In the genomic region with DNA sequence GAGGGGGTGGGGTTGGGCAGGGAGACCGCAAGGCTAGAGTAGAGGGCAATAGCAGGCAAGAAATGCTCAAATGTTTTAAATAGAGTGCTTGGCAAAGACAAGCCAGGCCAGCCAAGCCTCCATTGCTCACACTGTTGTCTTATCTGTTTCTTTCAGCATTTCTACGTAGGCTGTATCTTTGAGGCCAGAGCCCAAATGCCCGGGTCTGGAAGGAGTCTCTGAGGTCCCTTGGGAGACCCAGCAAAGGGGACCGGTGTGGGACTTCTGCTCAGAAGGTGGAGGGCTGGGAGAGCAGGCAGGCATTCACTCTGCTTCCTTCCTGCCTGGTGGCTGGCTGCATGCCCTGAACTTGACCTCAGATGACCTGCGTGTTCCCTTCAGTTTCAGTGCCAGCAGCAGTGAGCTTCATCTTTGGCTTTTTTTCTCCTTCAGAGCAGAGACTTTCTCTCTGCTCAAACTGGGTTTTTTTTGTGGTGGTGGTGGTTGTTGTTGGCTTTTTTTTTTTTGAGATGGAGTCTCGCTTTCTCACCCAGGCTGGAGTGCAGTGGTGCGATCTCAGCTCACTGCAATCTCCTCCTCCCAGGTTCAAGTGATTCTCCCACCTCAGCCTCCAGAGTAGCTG, we compare ENCODE assay signal across 9 cellular contexts. TPM values are rescaled to one million over a fixed set of nuclear protein-coding genes. Genes with fewer than 3 reads are reported as not detected.
DNase-seq lines count a peak whose midpoint lies in the region; ATAC-seq and TF ChIP-seq lines count a peak whose summit lies in the region.
"Had no signal": no experiment of that assay in that cellular context is flagged by ENCODE, and none has a peak within 500 bp of the region (broad histone marks: within the 10 kb centered on the region; RNA-seq: fewer than 3 reads in every experiment).

No MANE protein-coding gene starts in this region.

- H3K27me3 ChIP-seq in GM23338 (ENCODE audit: insufficient read depth): no peaks in the 10 kb centered on the region
- H3K27me3 ChIP-seq in MG63: no peaks in the 10 kb centered on the region
- H3K27me3 ChIP-seq in heart left ventricle: no peaks in the 10 kb centered on the region

- H3K27me3 Mint-ChIP-seq in GM23338 (ENCODE audit: insufficient read depth, low read depth, poor library complexity): peaks cover 9% of the 10 kb centered on the region
- no peaks in the 10 kb centered on the region for H3K27me3 Mint-ChIP-seq in activated CD4-positive, alpha-beta memory T cell treated with anti-CD3 and anti-CD28 coated beads for 36 hours
- H3K27me3 Mint-ChIP-seq in stimulated activated naive CD8-positive, alpha-beta T cell treated with anti-CD3 and anti-CD28 coated beads, Interleukin-15, amount 100 ng/mL, for 72 hours: no peaks in the 10 kb centered on the region

- H3K36me3 ChIP-seq in GM23338 (ENCODE audit: insufficient read depth) (no peaks in the 10 kb centered on the region), MG63 (no peaks in the 10 kb centered on the region), heart left ventricle (no peaks in the 10 kb centered on the region)

- H3F3A ChIP-seq in GM23338 (replicated peaks; ENCODE audit: low read depth): no peaks in the 10 kb centered on the region

- POLR2A ChIA-PET in activated CD4-positive, alpha-beta memory T cell treated with anti-CD3 and anti-CD28 coated beads for 36 hours (lab: Charles Lee): interaction anchor here (1.5 to 2.7 kb wide), 2 partner anchors 9 to 15 kb away, joined by 7 to 11 read pairs; a partner anchor contains a TSS

- H3K4me1 Mint-ChIP-seq in GM23338: peaks cover 23% of the 10 kb centered on the region
- peaks cover 34% of the 10 kb centered on the region for H3K4me1 Mint-ChIP-seq in activated CD4-positive, alpha-beta memory T cell treated with anti-CD3 and anti-CD28 coated beads for 36 hours (ENCODE audit: low read depth)
- peaks cover 70% of the 10 kb centered on the region for H3K4me1 Mint-ChIP-seq in stimulated activated naive CD8-positive, alpha-beta T cell treated with anti-CD3 and anti-CD28 coated beads, Interleukin-15, amount 100 ng/mL, for 72 hours

- H3K4me1 ChIP-seq in GM23338 (ENCODE audit: insufficient read depth): no peaks in the 10 kb centered on the region
- peaks cover 0 to 60% (median 18%) of the 10 kb centered on the region in 12 donors for H3K4me1 ChIP-seq in heart left ventricle

- H3K9me3 ChIP-seq in MG63 (no peaks in the 10 kb centered on the region), heart left ventricle (no peaks in the 10 kb centered on the region)

- H3K4me3 ChIP-seq in GM23338 (no peak overlapping the region), MG63 (no peak overlapping the region), heart left ventricle (peak overlapping the region in 5 of 12 donors; percentile 4 to 21 (median 11))

- TF ChIP-seq POLR2A in heart left ventricle (IDR thresholded peaks at IDR 0.05): no peak

- H3K27ac ChIP-seq in GM23338 (ENCODE audit: low read depth) (no peak overlapping the region), heart left ventricle (peak overlapping the region in 10 of 12 donors; percentile 12 to 76 (median 56))
- H3K27ac ChIP-seq: 22Rv1 had no signal

- CTCF ChIA-PET in activated CD4-positive, alpha-beta memory T cell treated with anti-CD3 and anti-CD28 coated beads for 36 hours (lab: Charles Lee): interaction anchor here (0.6 to 1.8 kb wide), 4 partner anchors 8 to 143 kb away, joined by 3 to 5 read pairs (median 3); no protein-coding TSS in a partner anchor

- intact Hi-C loops in activated CD4-positive, alpha-beta memory T cell treated with anti-CD3 and anti-CD28 coated beads for 36 hours (cut with micrococcal nuclease): loop anchor here (1.0 kb wide), 2 partner anchors 8 to 16 kb away; no protein-coding TSS in a partner anchor
- intact Hi-C loops in heart left ventricle (cut with DNase I): no loop called here

- peak; percentile 17 for DNase-seq in DMS53 (lab: John Stamatoyannopoulos, UW)
- no peak for DNase-seq in DMS53 treated with DMSO at 0.1 percent for 48 hours (lab: John Stamatoyannopoulos, UW; ENCODE audit: unreplicated experiment)
- peak; percentile 45 for DNase-seq in GM23338 (ENCODE audit: low spot score)
- DNase-seq in MG63: peak; percentile 56
- DNase-seq in activated CD4-positive, alpha-beta memory T cell treated with anti-CD3 and anti-CD28 coated beads for 36 hours: peak; percentile 75
- peak; percentile 81 to 85 (median 82) for DNase-seq in heart left ventricle
- peak; percentile 49 to 69 for DNase-seq in stimulated activated naive CD8-positive, alpha-beta T cell treated with anti-CD3 and anti-CD28 coated beads, Interleukin-15, amount 100 ng/mL, for 72 hours
- DNase-seq in DMS114 treated with DMSO at 0.1 percent for 48 hours (lab: John Stamatoyannopoulos, UW; ENCODE audit: unreplicated experiment): no peak

- ATAC-seq in GM23338 (peak; percentile 81), heart left ventricle (peak; percentile 80 to 92 (median 90))
- peak; percentile 91 for ATAC-seq in stimulated activated naive CD8-positive, alpha-beta T cell treated with anti-CD3 and anti-CD28 coated beads, Interleukin-15, amount 100 ng/mL, for 72 hours

- H3K36me3 Mint-ChIP-seq in GM23338 (ENCODE audit: low read depth): no peaks in the 10 kb centered on the region
- H3K36me3 Mint-ChIP-seq in activated CD4-positive, alpha-beta memory T cell treated with anti-CD3 and anti-CD28 coated beads for 36 hours: no peaks in the 10 kb centered on the region

- H3K79me2 ChIP-seq in GM23338 (replicated peaks; ENCODE audit: insufficient read depth): no peaks in the 10 kb centered on the region

- H3K27ac Mint-ChIP-seq in GM23338: no peak overlapping the region
- peak overlapping the region; percentile 80 for H3K27ac Mint-ChIP-seq in activated CD4-positive, alpha-beta memory T cell treated with anti-CD3 and anti-CD28 coated beads for 36 hours
- H3K27ac Mint-ChIP-seq in stimulated activated naive CD8-positive, alpha-beta T cell treated with anti-CD3 and anti-CD28 coated beads, Interleukin-15, amount 100 ng/mL, for 72 hours: peak overlapping the region; percentile 92 to 95

- H4K20me1 ChIP-seq in GM23338 (replicated peaks; ENCODE audit: insufficient read depth): no peaks in the 10 kb centered on the region

- H3K9me2 ChIP-seq in GM23338 (ENCODE audit: insufficient read depth): no peaks in the 10 kb centered on the region

- H3K4me2 ChIP-seq in GM23338: no peak overlapping the region

- no peak overlapping the region for H3K4me3 Mint-ChIP-seq in GM23338
- H3K4me3 Mint-ChIP-seq in activated CD4-positive, alpha-beta memory T cell treated with anti-CD3 and anti-CD28 coated beads for 36 hours: peak overlapping the region; percentile 46
- peak overlapping the region; percentile 77 to 81 for H3K4me3 Mint-ChIP-seq in stimulated activated naive CD8-positive, alpha-beta T cell treated with anti-CD3 and anti-CD28 coated beads, Interleukin-15, amount 100 ng/mL, for 72 hours

- 13 to 15% (median 14%) methylated on average over 7 of the region's 7 CpGs for WGBS in heart left ventricle, 4 donors

- TF ChIP-seq CTCF in GM23338 (conservative IDR thresholded peaks at IDR 0.05; ENCODE audit: low read depth in 2 of 2) (no peak), heart left ventricle (IDR thresholded peaks at IDR 0.05) (no peak)

- H2AFZ ChIP-seq in GM23338: no peak overlapping the region

- H3K9me3 Mint-ChIP-seq in GM23338: no peaks in the 10 kb centered on the region
- no peaks in the 10 kb centered on the region for H3K9me3 Mint-ChIP-seq in activated CD4-positive, alpha-beta memory T cell treated with anti-CD3 and anti-CD28 coated beads for 36 hours
- no peaks in the 10 kb centered on the region for H3K9me3 Mint-ChIP-seq in stimulated activated naive CD8-positive, alpha-beta T cell treated with anti-CD3 and anti-CD28 coated beads, Interleukin-15, amount 100 ng/mL, for 72 hours

TF ChIP-seq in GM23338, 12 proteins besides CTCF, POLR2A, EP300 and RAD21 (continues in another document):
- TF ChIP-seq POLR2AphosphoS5 (IDR thresholded peaks at IDR 0.05; ENCODE audit: low read depth) (no peak), NANOG (IDR thresholded peaks at IDR 0.05; ENCODE audit: borderline replicate concordance) (no peak)
- TF ChIP-seq, protein P1, sequence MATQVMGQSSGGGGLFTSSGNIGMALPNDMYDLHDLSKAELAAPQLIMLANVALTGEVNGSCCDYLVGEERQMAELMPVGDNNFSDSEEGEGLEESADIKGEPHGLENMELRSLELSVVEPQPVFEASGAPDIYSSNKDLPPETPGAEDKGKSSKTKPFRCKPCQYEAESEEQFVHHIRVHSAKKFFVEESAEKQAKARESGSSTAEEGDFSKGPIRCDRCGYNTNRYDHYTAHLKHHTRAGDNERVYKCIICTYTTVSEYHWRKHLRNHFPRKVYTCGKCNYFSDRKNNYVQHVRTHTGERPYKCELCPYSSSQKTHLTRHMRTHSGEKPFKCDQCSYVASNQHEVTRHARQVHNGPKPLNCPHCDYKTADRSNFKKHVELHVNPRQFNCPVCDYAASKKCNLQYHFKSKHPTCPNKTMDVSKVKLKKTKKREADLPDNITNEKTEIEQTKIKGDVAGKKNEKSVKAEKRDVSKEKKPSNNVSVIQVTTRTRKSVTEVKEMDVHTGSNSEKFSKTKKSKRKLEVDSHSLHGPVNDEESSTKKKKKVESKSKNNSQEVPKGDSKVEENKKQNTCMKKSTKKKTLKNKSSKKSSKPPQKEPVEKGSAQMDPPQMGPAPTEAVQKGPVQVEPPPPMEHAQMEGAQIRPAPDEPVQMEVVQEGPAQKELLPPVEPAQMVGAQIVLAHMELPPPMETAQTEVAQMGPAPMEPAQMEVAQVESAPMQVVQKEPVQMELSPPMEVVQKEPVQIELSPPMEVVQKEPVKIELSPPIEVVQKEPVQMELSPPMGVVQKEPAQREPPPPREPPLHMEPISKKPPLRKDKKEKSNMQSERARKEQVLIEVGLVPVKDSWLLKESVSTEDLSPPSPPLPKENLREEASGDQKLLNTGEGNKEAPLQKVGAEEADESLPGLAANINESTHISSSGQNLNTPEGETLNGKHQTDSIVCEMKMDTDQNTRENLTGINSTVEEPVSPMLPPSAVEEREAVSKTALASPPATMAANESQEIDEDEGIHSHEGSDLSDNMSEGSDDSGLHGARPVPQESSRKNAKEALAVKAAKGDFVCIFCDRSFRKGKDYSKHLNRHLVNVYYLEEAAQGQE (IDR thresholded peaks at IDR 0.05; ENCODE audit: unreplicated experiment): no peak

RNA-seq across cellular contexts. Expression of a gene that starts 13.7 kb away (rescaled TPM):
- total RNA-seq in GM23338 (2014; rRNA removed; shearing (Covaris generic)): 18.3 and 19.9 TPM in 2 replicates
- polyA plus RNA-seq in GM23338 (2016; fragmentation: Nextera tagmentation; extraction: Ambion mirVana) (3.6 and 3.8 TPM in 2 replicates), heart left ventricle (1 to 10 TPM; 1.2 to 4.2 TPM)
- 1.6 and 2.1 TPM in 2 replicates for total RNA-seq in MG63 (2014; rRNA removed; shearing (Covaris generic); ENCODE audit: low replicate concordance)
- 10 to 100 TPM; 10.5 to 11.8 TPM for total RNA-seq in activated CD4-positive, alpha-beta memory T cell treated with anti-CD3 and anti-CD28 coated beads for 36 hours
- 10 to 100 TPM in 1 of 9 donors, 1 to 10 TPM in 8; 1.8 to 12.6 (median 2.5) TPM for total RNA-seq in heart left ventricle

RNA-seq across cellular contexts. Expression of a gene that starts 44.3 kb away (rescaled TPM):
- total RNA-seq in GM23338 (2014; rRNA removed; shearing (Covaris generic)): 57.2 and 68.4 TPM in 2 replicates
- polyA plus RNA-seq in GM23338 (2016; fragmentation: Nextera tagmentation; extraction: Ambion mirVana) (287 and 292 TPM in 2 replicates), heart left ventricle (10 to 100 TPM; 34.9 to 49.2 TPM)
- 28.4 and 51.8 TPM in 2 replicates for total RNA-seq in MG63 (2014; rRNA removed; shearing (Covaris generic); ENCODE audit: low replicate concordance)
- 100 to 1,000 TPM; 101 to 102 TPM for total RNA-seq in activated CD4-positive, alpha-beta memory T cell treated with anti-CD3 and anti-CD28 coated beads for 36 hours
- total RNA-seq in heart left ventricle: 10 to 100 TPM; 22.6 to 32.1 (median 24.3) TPM

Comparison
In these comparisons a context has a peak if more than half of its experiments do, and no peak if none do; other contexts are left out.
1. DNase-seq: peak in DMS53 (single experiment), GM23338 (single experiment), MG63 (single experiment), activated CD4-positive, alpha-beta memory T cell treated with anti-CD3 and anti-CD28 coated beads for 36 hours (single experiment), heart left ventricle (5 of 5) and stimulated activated naive CD8-positive, alpha-beta T cell treated with anti-CD3 and anti-CD28 coated beads, Interleukin-15, amount 100 ng/mL, for 72 hours (2 of 2); none in DMS53 treated with DMSO at 0.1 percent for 48 hours (single experiment) and DMS114 treated with DMSO at 0.1 percent for 48 hours (single experiment).
2. Peak in every context shown above with its lines, with median percentiles within 50 percentile points of each other: ATAC-seq.